ENCODE assay signal across 29 cellular contexts in genomic region chr10:106917452-106918055, GRCh38.
A peak's percentile ranks its signal among the peaks of the same experiment; 100 is the strongest.
DNase-seq lines count a peak whose midpoint lies in the region; ATAC-seq and TF ChIP-seq lines count a peak whose summit lies in the region.
"Had no signal": no experiment of that assay in that cellular context is flagged by ENCODE, and none has a peak within 500 bp of the region (broad histone marks: within the 10 kb centered on the region; RNA-seq: fewer than 3 reads in every experiment).

No MANE protein-coding gene starts in this region.

- H3K4me3 Mint-ChIP-seq in activated T-helper 17 cell treated with anti-CD3 and anti-CD28 coated beads, Interleukin-2, amount 50 U/mL, for 72 hours: no peak overlapping the region
- H3K4me3 Mint-ChIP-seq: activated CD8-positive, alpha-beta T cell treated with anti-CD3 and anti-CD28 coated beads for 36 hours; naive thymus-derived CD8-positive, alpha-beta T cell had no signal

- H3K4me3 ChIP-seq in A673 (ENCODE audit: low read depth, low read length, poor library complexity, severe bottlenecking) (no peak overlapping the region), heart left ventricle (no peak overlapping the region)
- H3K4me3 ChIP-seq: hepatocyte, Peyer's patch, SJCRH30, skin epidermis, tibial artery had no signal

- peak; percentile 84 to 98 (median 92) for ATAC-seq in heart left ventricle
- no peak for ATAC-seq in HG02981 (IDR thresholded peaks at IDR 0.05; ENCODE audit: unreplicated experiment)
- ATAC-seq in activated T-helper 17 cell treated with anti-CD3 and anti-CD28 coated beads, Interleukin-2, amount 50 U/mL, for 72 hours (replicated peaks): no peak
- ATAC-seq: activated CD8-positive, alpha-beta T cell treated with anti-CD3 and anti-CD28 coated beads for 36 hours; activated naive CD4-positive, alpha-beta T cell treated with anti-CD3 and anti-CD28 coated beads, Interleukin-2, amount 50 U/mL, for 72 hours; left colon; naive thymus-derived CD8-positive, alpha-beta T cell; stimulated activated naive CD8-positive, alpha-beta T cell treated with anti-CD3 and anti-CD28 coated beads, Interleukin-15, Interleukin-2, amounts not matched to agents 100 U/mL and 50 U/mL, for 24 hours had no signal

- CTCF ChIA-PET in A673 (lab: Charles Lee): no interaction called here
- CTCF ChIA-PET in HEK293T (lab: Yijun Ruan, JAX): no interaction called here

- H3K36me3 Mint-ChIP-seq in activated T-helper 17 cell treated with anti-CD3 and anti-CD28 coated beads, Interleukin-2, amount 50 U/mL, for 72 hours (ENCODE audit: low read depth): no peaks in the 10 kb centered on the region
- H3K36me3 Mint-ChIP-seq: naive thymus-derived CD8-positive, alpha-beta T cell had no signal

- H3K4me1 Mint-ChIP-seq in activated T-helper 17 cell treated with anti-CD3 and anti-CD28 coated beads, Interleukin-2, amount 50 U/mL, for 72 hours: no peaks in the 10 kb centered on the region
- H3K4me1 Mint-ChIP-seq: naive thymus-derived CD8-positive, alpha-beta T cell had no signal

- DNase-seq in A673 (ENCODE audit: low spot score) (peak; percentile 64), G401 (ENCODE audit: low spot score) (peak; percentile 11), heart left ventricle (peak in 3 of 5 donors; percentile 13 to 47 (median 46)), occipital lobe (lab: John Stamatoyannopoulos, UW) (peak; percentile 20), HEK293T (ENCODE audit: extremely low spot score) (no peak)
- DNase-seq: activated CD4-positive, CD25-positive, alpha-beta regulatory T cell treated with anti-CD3 and anti-CD28 coated beads, Interleukin-2, amount 50 U/mL, for 72 hours; activated CD8-positive, alpha-beta T cell treated with anti-CD3 and anti-CD28 coated beads for 36 hours; Caco-2; caudate nucleus; DMS79; foreskin fibroblast; HCEC 1CT; left colon; midbrain; naive thymus-derived CD8-positive, alpha-beta T cell; NCI-H524; nucleus accumbens; Peyer's patch; SJCRH30; stimulated activated naive CD8-positive, alpha-beta T cell treated with anti-CD3 and anti-CD28 coated beads, Interleukin-15, Interleukin-2, amounts not matched to agents 100 U/mL and 50 U/mL, for 24 hours; tibial artery had no signal

- TF ChIP-seq CTCF in A673 (conservative IDR thresholded peaks at IDR 0.05; ENCODE audit: low read depth, low read length) (0 out of 2 replicates have a peak, but pooled peaks have one; percentile 26), heart left ventricle (IDR thresholded peaks at IDR 0.05) (no peak)

- H3K27me3 ChIP-seq in A673 (replicated peaks; ENCODE audit: insufficient read depth, low read depth, low read length, poor library complexity) (peaks cover 27% of the 10 kb centered on the region), heart left ventricle (peaks cover 0 to 3% (median 0%) of the 10 kb centered on the region in 9 donors)
- H3K27me3 ChIP-seq: hepatocyte, Peyer's patch, SJCRH30, tibial artery had no signal

- H3K9me3 ChIP-seq in A673 (ENCODE audit: low read depth, low read length, poor library complexity, severe bottlenecking): no peaks in the 10 kb centered on the region
- H3K9me3 ChIP-seq in heart left ventricle: no peaks in the 10 kb centered on the region
- H3K9me3 ChIP-seq: Caco-2, Peyer's patch, SJCRH30, tibial artery had no signal

- BruUV-seq in A673 (replicated peaks; lab: Mats Ljungman, UMichigan): no TSS peak

- H3K27ac Mint-ChIP-seq in activated T-helper 17 cell treated with anti-CD3 and anti-CD28 coated beads, Interleukin-2, amount 50 U/mL, for 72 hours: no peak overlapping the region
- H3K27ac Mint-ChIP-seq: activated CD8-positive, alpha-beta T cell treated with anti-CD3 and anti-CD28 coated beads for 36 hours; activated naive CD4-positive, alpha-beta T cell treated with anti-CD3 and anti-CD28 coated beads, Interleukin-2, amount 50 U/mL, for 72 hours; activated T-helper 2 cell treated with anti-CD3 and anti-CD28 coated beads, Interferon-gamma antibody, Interleukin-2, Interleukin-4, amounts not matched to agents 10 μg/mL and 5 μg/mL and 100 μg/mL, durations not matched to agents 14 hours and 24 hours and 36 hours; naive thymus-derived CD8-positive, alpha-beta T cell had no signal

- H3K9me3 Mint-ChIP-seq in activated T-helper 17 cell treated with anti-CD3 and anti-CD28 coated beads, Interleukin-2, amount 50 U/mL, for 72 hours: peaks cover 15% of the 10 kb centered on the region

- no peak overlapping the region for H3K27ac ChIP-seq in A673 (ENCODE audit: low read depth, low read length, poor library complexity, severe bottlenecking)
- H3K27ac ChIP-seq in heart left ventricle: no peak overlapping the region
- H3K27ac ChIP-seq: C4-2B, hepatocyte, KMS-11, Peyer's patch, SJCRH30, skin epidermis, tibial artery had no signal

- intact Hi-C loops in A673 (cut with micrococcal nuclease; ENCODE audit: unreplicated experiment) (no loop called here), heart left ventricle (cut with DNase I) (no loop called here)

- in situ Hi-C loops in G401 (cut with HindIII; ENCODE audit: low sequenced_read_pairs): no loop called here

- WGBS in heart left ventricle, 4 donors: 12 to 18% (median 16%) methylated on average over 4 of the region's 4 CpGs

- POLR2A ChIA-PET in A673 (lab: Charles Lee; ENCODE audit: low non-redundant PET): interaction anchor here (0.7 kb wide), 1 partner anchor 492 kb away, joined by 3 read pairs; no protein-coding TSS in a partner anchor
- POLR2A ChIA-PET in HEK293T (lab: Yijun Ruan, JAX): no interaction called here

- no peaks in the 10 kb centered on the region for H3K36me3 ChIP-seq in A673 (ENCODE audit: insufficient read depth, low read length, poor library complexity, severe bottlenecking)
- no peaks in the 10 kb centered on the region for H3K36me3 ChIP-seq in heart left ventricle
- H3K36me3 ChIP-seq: Peyer's patch, SJCRH30, tibial artery had no signal

- peaks cover 19% of the 10 kb centered on the region for H3K4me1 ChIP-seq in A673 (ENCODE audit: insufficient read depth, low read length, poor library complexity, severe bottlenecking)
- H3K4me1 ChIP-seq in heart left ventricle: peaks cover 0 to 15% (median 0%) of the 10 kb centered on the region in 12 donors
- H3K4me1 ChIP-seq: Caco-2, Peyer's patch, SJCRH30, tibial artery had no signal

- no peak for TF ChIP-seq POLR2A in heart left ventricle (IDR thresholded peaks at IDR 0.05)

- no peaks in the 10 kb centered on the region for H3K27me3 Mint-ChIP-seq in activated T-helper 17 cell treated with anti-CD3 and anti-CD28 coated beads, Interleukin-2, amount 50 U/mL, for 72 hours
- H3K27me3 Mint-ChIP-seq: activated CD8-positive, alpha-beta T cell treated with anti-CD3 and anti-CD28 coated beads for 36 hours had no signal

TF ChIP-seq in HEK293T, 16 proteins besides CTCF, POLR2A, EP300 and RAD21:
- no peak for TF ChIP-seq BHLHE40 (IDR thresholded peaks at IDR 0.05; ENCODE audit: borderline replicate concordance)
- no peak for TF ChIP-seq TARDBP (IDR thresholded peaks at IDR 0.05)
- no peak for TF ChIP-seq LEF1 (IDR thresholded peaks at IDR 0.05; ENCODE audit: borderline replicate concordance)
- no peak for TF ChIP-seq FOXM1 (IDR thresholded peaks at IDR 0.05; ENCODE audit: borderline replicate concordance)
- no peak for TF ChIP-seq NFRKB (IDR thresholded peaks at IDR 0.05)
- TF ChIP-seq PKNOX1 (IDR thresholded peaks at IDR 0.05): no peak
- TF ChIP-seq HDGF (IDR thresholded peaks at IDR 0.05; ENCODE audit: borderline replicate concordance): no peak
- no peak for TF ChIP-seq SP1 (IDR thresholded peaks at IDR 0.05)
- TF ChIP-seq FOXK2 (IDR thresholded peaks at IDR 0.05): no peak
- no peak for TF ChIP-seq ELF4 (IDR thresholded peaks at IDR 0.05)
- TF ChIP-seq L3MBTL2 (conservative IDR thresholded peaks at IDR 0.05): no peak
- TF ChIP-seq ZNF384 (IDR thresholded peaks at IDR 0.05): no peak
- TF ChIP-seq ARNT (IDR thresholded peaks at IDR 0.05): no peak
- no peak for TF ChIP-seq FOXA1 (IDR thresholded peaks at IDR 0.05)
- TF ChIP-seq CTBP1 (IDR thresholded peaks at IDR 0.05; ENCODE audit: borderline replicate concordance): no peak

Comparison
In these comparisons a context has a peak if more than half of its experiments do, and no peak if none do; other contexts are left out.
1. ATAC-seq: peak in heart left ventricle (4 of 4); none in HG02981 (single experiment) and activated T-helper 17 cell treated with anti-CD3 and anti-CD28 coated beads, Interleukin-2, amount 50 U/mL, for 72 hours (single experiment).